Comparison of ENCODE assay signal across 36 cellular contexts in the genomic region with DNA sequence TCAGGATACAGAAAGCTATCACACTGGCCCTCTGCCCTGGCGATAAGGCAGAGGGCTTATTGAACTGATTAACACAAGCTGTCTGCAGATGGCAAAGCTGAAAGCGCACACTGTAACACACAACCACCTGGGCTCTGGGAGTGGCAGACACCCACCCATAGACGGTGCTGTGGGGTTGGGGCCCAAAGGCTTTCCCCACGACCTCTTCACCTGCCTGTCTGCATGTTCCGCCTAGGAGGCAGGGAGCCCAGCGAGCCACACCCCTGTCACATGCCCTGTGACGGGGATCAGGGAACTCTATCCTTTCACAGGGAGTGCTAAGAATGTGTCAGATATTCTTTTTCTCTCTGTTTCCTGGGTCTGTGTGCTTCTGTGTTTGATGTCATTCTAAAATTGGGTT. TPM values are rescaled to one million over a fixed set of nuclear protein-coding genes. Genes with fewer than 3 reads are reported as not detected.
A peak's percentile ranks its signal among the peaks of the same experiment; 100 is the strongest.
DNase-seq lines count a peak whose midpoint lies in the region; ATAC-seq, FAIRE-seq and TF ChIP-seq lines count a peak whose summit lies in the region.
"Had no signal": no experiment of that assay in that cellular context is flagged by ENCODE, and none has a peak within 500 bp of the region (broad histone marks: within the 10 kb centered on the region; RNA-seq: fewer than 3 reads in every experiment).

No MANE protein-coding gene starts in this region.

- H3K9ac ChIP-seq in mammary epithelial cell (ENCODE audit: insufficient read depth, low read length) (no peak overlapping the region), HepG2 (ENCODE audit: insufficient read depth, low read depth, low read length) (no peak overlapping the region), smooth muscle cell (ENCODE audit: low read depth) (no peak overlapping the region)

- no peaks in the 10 kb centered on the region for H4K20me1 ChIP-seq in mammary epithelial cell (ENCODE audit: insufficient read depth, low read length)
- H4K20me1 ChIP-seq in HepG2 (ENCODE audit: insufficient read depth, low read length), result no peaks in the 10 kb centered on the region
- no peaks in the 10 kb centered on the region for H4K20me1 ChIP-seq in smooth muscle cell (ENCODE audit: low read depth)

- H3K9me3 ChIP-seq in mammary epithelial cell (replicated peaks; ENCODE audit: insufficient read depth, low read length) (no peaks in the 10 kb centered on the region), T-helper 17 cell (ENCODE audit: control insufficient read depth, low read length, poor library complexity, severe bottlenecking) (no peaks in the 10 kb centered on the region), HepG2 (ENCODE audit: low read length) (no peaks in the 10 kb centered on the region), smooth muscle cell (replicated peaks; ENCODE audit: low read depth) (no peaks in the 10 kb centered on the region)
- H3K9me3 ChIP-seq: breast epithelium, gastroesophageal sphincter, sigmoid colon, transverse colon had no signal

- no peaks in the 10 kb centered on the region for H3F3A ChIP-seq in smooth muscle cell (ENCODE audit: low read depth)

- DNase-seq in mammary epithelial cell, result no peak
- DNase-seq in MCF 10A (ENCODE audit: unreplicated experiment), result no peak
- DNase-seq in T-helper 17 cell, result no peak
- DNase-seq in HepG2 (ENCODE audit: low spot score), result no peak
- no peak for DNase-seq in smooth muscle cell (lab: John Stamatoyannopoulos, UW; ENCODE audit: unreplicated experiment)
- no peak for DNase-seq in NCI-H446 (lab: John Stamatoyannopoulos, UW)
- DNase-seq: activated CD4-positive, alpha-beta T cell treated with anti-CD3 and anti-CD28 coated beads, Interleukin-2, amount 10 ng/mL, durations not matched to agents 24 days and 14 days; activated gamma-delta T cell; activated naive CD8-positive, alpha-beta T cell treated with anti-CD3 and anti-CD28 coated beads for 36 hours; activated T-cell treated with anti-CD3 and anti-CD28 coated beads, Interleukin-2, amount 50 U/mL, for 4 hours; anterior cingulate cortex; DND-41; GF-D8; hypothalamus; immature natural killer cell; mesenchymal stem cell; naive thymus-derived CD8-positive, alpha-beta T cell; NCI-H1092 treated with DMSO at 0.1 percent for 48 hours; NCI-H187; NCI-H2171 treated with DMSO at 0.1 percent for 48 hours; NCI-H510A treated with DMSO at 0.1 percent for 48 hours; nucleus accumbens; sigmoid colon; stimulated activated CD4-positive, alpha-beta T cell treated with anti-CD3 and anti-CD28 coated beads, Interleukin-4, amount 100 ng/mL, for 4 hours; transverse colon had no signal

- no peaks in the 10 kb centered on the region for H3K79me2 ChIP-seq in mammary epithelial cell (ENCODE audit: insufficient read depth, low read length)
- H3K79me2 ChIP-seq in HepG2 (ENCODE audit: insufficient read depth, low read length), result no peaks in the 10 kb centered on the region
- no peaks in the 10 kb centered on the region for H3K79me2 ChIP-seq in smooth muscle cell (ENCODE audit: low read depth)

- H3K36me3 ChIP-seq in mammary epithelial cell (ENCODE audit: insufficient read depth, low read length) (no peaks in the 10 kb centered on the region), HepG2 (replicated peaks in 1 of 2; ENCODE audit: control insufficient read depth in 1 of 2, insufficient read depth in 2 of 2, low read length in 2 of 2) (no peaks in the 10 kb centered on the region), smooth muscle cell (ENCODE audit: low read depth) (no peaks in the 10 kb centered on the region)
- H3K36me3 ChIP-seq: breast epithelium, gastroesophageal sphincter, sigmoid colon, transverse colon had no signal

- TF ChIP-seq POLR2A in HepG2 (IDR thresholded peaks at IDR 0.05; ENCODE audit: insufficient read depth in 1 of 2, low read depth in 2 of 2, low read length in 2 of 2), result no peak

- H3K4me1 ChIP-seq in mammary epithelial cell (ENCODE audit: insufficient read depth, low read length) (peaks cover 31% of the 10 kb centered on the region), HepG2 (ENCODE audit: insufficient read depth, low read length) (peaks cover 43% of the 10 kb centered on the region), smooth muscle cell (ENCODE audit: low read depth) (no peaks in the 10 kb centered on the region)
- H3K4me1 ChIP-seq: breast epithelium, gastroesophageal sphincter, sigmoid colon, transverse colon had no signal

- H3K36me3 Mint-ChIP-seq in MCF 10A (ENCODE audit: insufficient read depth, unreplicated experiment), result no peaks in the 10 kb centered on the region
- peaks cover 2% of the 10 kb centered on the region for H3K36me3 Mint-ChIP-seq in T-helper 17 cell (ENCODE audit: low read depth)
- H3K36me3 Mint-ChIP-seq: activated naive CD8-positive, alpha-beta T cell treated with anti-CD3 and anti-CD28 coated beads for 36 hours; CD14-positive monocyte; IgD-negative memory B cell; immature natural killer cell; naive thymus-derived CD8-positive, alpha-beta T cell had no signal

- TF ChIP-seq RAD21 in HepG2 (CRISPR knock-in tag; IDR thresholded peaks at IDR 0.05), result no peak

- dilution Hi-C loops in mammary epithelial cell (cut with HindIII; ENCODE audit: low sequenced_read_pairs), result no loop called here

- TF ChIP-seq EP300 in HepG2 (IDR thresholded peaks at IDR 0.05; ENCODE audit: low read depth in 2 of 2, low read length in 2 of 2) (no peak), HepG2 (CRISPR knock-in tag; IDR thresholded peaks at IDR 0.05; ENCODE audit: borderline replicate concordance) (no peak)

- H3K4me1 Mint-ChIP-seq in MCF 10A (ENCODE audit: insufficient read depth, unreplicated experiment), result peaks cover 14% of the 10 kb centered on the region
- no peaks in the 10 kb centered on the region for H3K4me1 Mint-ChIP-seq in T-helper 17 cell
- H3K4me1 Mint-ChIP-seq: activated CD4-positive, alpha-beta T cell treated with anti-CD3 and anti-CD28 coated beads, Interleukin-2, amount 10 ng/mL, durations not matched to agents 24 days and 14 days; activated naive CD8-positive, alpha-beta T cell treated with anti-CD3 and anti-CD28 coated beads for 36 hours; CD14-positive monocyte; IgD-negative memory B cell; immature natural killer cell; naive thymus-derived CD8-positive, alpha-beta T cell had no signal

- H3K27me3 Mint-ChIP-seq in MCF 10A (ENCODE audit: insufficient read depth, unreplicated experiment) (no peaks in the 10 kb centered on the region), T-helper 17 cell (peaks cover 72% of the 10 kb centered on the region)

- no peaks in the 10 kb centered on the region for H3K27me3 ChIP-seq in mammary epithelial cell (ENCODE audit: insufficient read depth, low read length)
- peaks cover 0 to 2% of the 10 kb centered on the region in 2 experiments; a peak in 1 of 5 replicates for H3K27me3 ChIP-seq in HepG2 (ENCODE audit: control insufficient read depth in 1 of 2, insufficient read depth in 2 of 2, low read length in 2 of 2)
- H3K27me3 ChIP-seq in smooth muscle cell (ENCODE audit: low read depth), result no peaks in the 10 kb centered on the region
- H3K27me3 ChIP-seq: breast epithelium had no signal

- in situ Hi-C loops in mammary epithelial cell (cut with MboI; ENCODE audit: low sequenced_read_pairs in 2 of 2) (no loop called here), HepG2 (cut with HindIII; ENCODE audit: extremely low pct_ligation_motif_present, low pct_unique_long_range_greater_than_20kb) (no loop called here)

- H3K4me3 ChIP-seq in mammary epithelial cell (replicated peaks in 1 of 3; ENCODE audit: insufficient read depth in 1 of 3, low read depth in 2 of 3, low read length in 3 of 3) (no peak overlapping the region), HepG2 (replicated peaks in 1 of 3; ENCODE audit: insufficient read depth in 1 of 3, low read depth in 2 of 3, low read length in 3 of 3) (no peak overlapping the region), smooth muscle cell (no peak overlapping the region)
- H3K4me3 ChIP-seq: breast epithelium, gastroesophageal sphincter, sigmoid colon, transverse colon had no signal

- H3K4me3 Mint-ChIP-seq in MCF 10A (ENCODE audit: unreplicated experiment) (no peak overlapping the region), T-helper 17 cell (peak overlapping the region; percentile 31)
- H3K4me3 Mint-ChIP-seq: activated CD4-positive, alpha-beta T cell treated with anti-CD3 and anti-CD28 coated beads, Interleukin-2, amount 10 ng/mL, durations not matched to agents 24 days and 14 days; activated naive CD8-positive, alpha-beta T cell treated with anti-CD3 and anti-CD28 coated beads for 36 hours; activated T-cell treated with anti-CD3 and anti-CD28 coated beads, Interleukin-2, amount 50 U/mL, for 4 hours; CD14-positive monocyte; IgD-negative memory B cell; immature natural killer cell; naive thymus-derived CD8-positive, alpha-beta T cell; T-helper 2 cell treated with Interferon-gamma antibody and Interleukin-4, amounts not matched to agents 5 μg/mL and 100 μg/mL, for 36 hours had no signal

- 84% methylated on average over 7 of the region's 7 CpGs for WGBS in mammary epithelial cell (ENCODE audit: low coverage, missing lambda C conversion rate)
- WGBS in HepG2 (ENCODE audit: low lambda C conversion rate), result 60% methylated on average over 4 of the region's 7 CpGs
- WGBS in smooth muscle cell (ENCODE audit: low lambda C conversion rate), result 67% methylated on average over 7 of the region's 7 CpGs

- H3K4me2 ChIP-seq in mammary epithelial cell (ENCODE audit: insufficient read depth, low read depth, low read length) (no peak overlapping the region), HepG2 (ENCODE audit: low read depth, low read length) (peak overlapping the region; percentile 11; the same call in 1 of the 2 replicates), smooth muscle cell (peak overlapping the region; percentile 52)

- H2AFZ ChIP-seq in mammary epithelial cell (ENCODE audit: low read depth, low read length) (peak overlapping the region; percentile 53), HepG2 (ENCODE audit: low read length) (peak overlapping the region; percentile 72), smooth muscle cell (ENCODE audit: low read depth) (peak overlapping the region; percentile 4)

- H3K27ac ChIP-seq in mammary epithelial cell (ENCODE audit: insufficient read depth, low read depth, low read length) (no peak overlapping the region), HepG2 (ENCODE audit: extremely low read length, insufficient read depth, low read length) (no peak overlapping the region), smooth muscle cell (ENCODE audit: low read depth) (no peak overlapping the region)
- H3K27ac ChIP-seq: breast epithelium, gastroesophageal sphincter, sigmoid colon, transverse colon, VCaP had no signal

- no peak for FAIRE-seq in HepG2 (lab: Jason Lieb, UNC)
- FAIRE-seq: A204.1, endothelial cell of umbilical vein had no signal

- no peaks in the 10 kb centered on the region for H3K9me3 Mint-ChIP-seq in MCF 10A (ENCODE audit: unreplicated experiment)
- H3K9me3 Mint-ChIP-seq: activated CD4-positive, alpha-beta T cell treated with anti-CD3 and anti-CD28 coated beads, Interleukin-2, amount 10 ng/mL, durations not matched to agents 24 days and 14 days; activated naive CD8-positive, alpha-beta T cell treated with anti-CD3 and anti-CD28 coated beads for 36 hours; activated T-cell treated with anti-CD3 and anti-CD28 coated beads, Interleukin-2, amount 50 U/mL, for 4 hours; naive thymus-derived CD8-positive, alpha-beta T cell; T-helper 2 cell treated with Interferon-gamma antibody and Interleukin-4, amounts not matched to agents 5 μg/mL and 100 μg/mL, for 36 hours had no signal

- POLR2A ChIA-PET in MCF 10A (lab: Yijun Ruan, JAX) (interaction anchor here (0.7 to 2.3 kb wide), 2 partner anchors 11 to 451 kb away, joined by 4 to 11 read pairs; a partner anchor contains a TSS), HepG2 (lab: Yijun Ruan, JAX) (no interaction called here)

- TF ChIP-seq CTCF in mammary epithelial cell (conservative IDR thresholded peaks at IDR 0.05 in 1 of 2, IDR thresholded peaks at IDR 0.05 in 1 of 2; ENCODE audit: extremely low read depth in 1 of 2, insufficient read depth in 1 of 2, low read depth in 1 of 2, low read length in 2 of 2) (no peak), MCF 10A (IDR thresholded peaks at IDR 0.05; ENCODE audit: unreplicated experiment) (no peak), HepG2 (CRISPR knock-in tag; IDR thresholded peaks at IDR 0.05) (0 out of 2 replicates have a peak, but pooled peaks have one; percentile 5), smooth muscle cell (IDR thresholded peaks at IDR 0.05; ENCODE audit: borderline replicate concordance, insufficient read depth, poor library complexity, severe bottlenecking) (no peak)

- no peak for ATAC-seq in T-helper 17 cell
- ATAC-seq in HepG2, result peak; percentile 74
- no peak for ATAC-seq in GM21619 (IDR thresholded peaks at IDR 0.05; ENCODE audit: unreplicated experiment)
- ATAC-seq in GM19035 (IDR thresholded peaks at IDR 0.05; ENCODE audit: unreplicated experiment), result no peak
- ATAC-seq: activated T-cell treated with anti-CD3 and anti-CD28 coated beads, Interleukin-2, amount 50 U/mL, for 4 hours; gastroesophageal sphincter; naive thymus-derived CD8-positive, alpha-beta T cell had no signal

- H3K27ac Mint-ChIP-seq in MCF 10A (ENCODE audit: low read depth, unreplicated experiment) (no peak overlapping the region), T-helper 17 cell (no peak overlapping the region)
- H3K27ac Mint-ChIP-seq: activated CD4-positive, alpha-beta T cell treated with anti-CD3 and anti-CD28 coated beads, Interleukin-2, amount 10 ng/mL, durations not matched to agents 24 days and 14 days; activated naive CD8-positive, alpha-beta T cell treated with anti-CD3 and anti-CD28 coated beads for 36 hours; CD14-positive monocyte; IgD-negative memory B cell; immature natural killer cell; naive thymus-derived CD8-positive, alpha-beta T cell; progenitor cell of endocrine pancreas; T-helper 2 cell treated with Interferon-gamma antibody and Interleukin-4, amounts not matched to agents 5 μg/mL and 100 μg/mL, for 36 hours had no signal

- CTCF ChIA-PET in mammary epithelial cell (lab: Charles Lee; ENCODE audit: low non-redundant PET), result no interaction called here
- CTCF ChIA-PET in MCF 10A (lab: Yijun Ruan, JAX), result interaction anchor here (1.8 kb wide), 1 partner anchor 9 kb away, joined by 4 read pairs; no protein-coding TSS in a partner anchor
- CTCF ChIA-PET in HepG2 (lab: Yijun Ruan, JAX; ENCODE audit: low intra/inter-chr PET ratio, low total read pairs), result no interaction called here

- BruUV-seq in mammary epithelial cell (replicated peaks; lab: Mats Ljungman, UMichigan) (no TSS peak), MCF 10A (replicated peaks; lab: Mats Ljungman, UMichigan) (no TSS peak), HepG2 (replicated peaks; lab: Mats Ljungman, UMichigan) (no TSS peak)

- intact Hi-C loops in mammary epithelial cell (cut with micrococcal nuclease), result no loop called here
- intact Hi-C loops in MCF 10A (cut with micrococcal nuclease), result no loop called here
- intact Hi-C loops in HepG2 (cut with micrococcal nuclease; ENCODE audit: unreplicated experiment), result loop anchor here (10.0 kb wide), 1 partner anchor 62 kb away; no protein-coding TSS in a partner anchor

RNA-seq across cellular contexts. Expression of a gene that starts 12.1 kb away (rescaled TPM):
- total RNA-seq in mammary epithelial cell, result 100 to 1,000 TPM; 129 to 137 TPM
- polyA plus RNA-seq in mammary epithelial cell, result 169 TPM
- 71.6 TPM for polyA minus RNA-seq in mammary epithelial cell
- total RNA-seq in MCF 10A (2022), result 162 and 168 TPM in 2 replicates
- total RNA-seq in T-helper 17 cell, result 10 to 100 TPM; 59.2 to 60.4 TPM
- 53.6 and 75.5 TPM in 2 replicates for total RNA-seq in HepG2 (2016; rRNA removed; fragmentation: Illumina TruSeq; extraction: Trizol)
- total RNA-seq in HepG2 (2016; cell fraction: cytosol; rRNA removed; fragmentation: Illumina TruSeq; extraction: Trizol; ENCODE audit: low read depth), result 19.9 and 20.4 TPM in 2 replicates
- total RNA-seq in HepG2 (2016; cell fraction: insoluble cytoplasmic fraction; rRNA removed; fragmentation: Illumina TruSeq; extraction: Trizol), result 55.4 and 69.3 TPM in 2 replicates
- 41.0 and 43.7 TPM in 2 replicates for total RNA-seq in HepG2 (2016; cell fraction: membrane; rRNA removed; fragmentation: Illumina TruSeq; extraction: Trizol)
- total RNA-seq in HepG2 (2016; cell fraction: nucleus; rRNA removed; fragmentation: Illumina TruSeq; extraction: Trizol), result 52.9 and 55.9 TPM in 2 replicates
- polyA plus RNA-seq in HepG2 (2011; rRNA removed), result 66.2 and 71.7 TPM in 2 replicates
- polyA plus RNA-seq in HepG2 (2011; cell fraction: cytosol; rRNA removed), result 69.5 and 71.5 TPM in 2 replicates
- polyA plus RNA-seq in HepG2 (2011; cell fraction: nucleus; rRNA removed), result 50.5 and 60.9 TPM in 2 replicates
- 56.0 and 60.1 TPM in 2 replicates for polyA plus RNA-seq in HepG2 (2012)
- polyA plus RNA-seq in HepG2 (2016; cell fraction: cytosol; fragmentation: Illumina TruSeq; extraction: Trizol; ENCODE audit: low read depth), result 34.7 and 37.4 TPM in 2 replicates
- 161 and 167 TPM in 2 replicates for polyA plus RNA-seq in HepG2 (2016; cell fraction: insoluble cytoplasmic fraction; fragmentation: Illumina TruSeq; extraction: Trizol; ENCODE audit: low read depth)
- polyA plus RNA-seq in HepG2 (2016; cell fraction: membrane; fragmentation: Illumina TruSeq; extraction: Trizol; ENCODE audit: low read depth), result 56.9 and 63.5 TPM in 2 replicates
- polyA plus RNA-seq in HepG2 (2016; cell fraction: nucleus; fragmentation: Illumina TruSeq; extraction: Trizol; ENCODE audit: insufficient read depth, low read depth), result 94.6 and 99.1 TPM in 2 replicates
- 32.7 and 41.4 TPM in 2 replicates for polyA minus RNA-seq in HepG2 (2011; rRNA and poly(A)+ RNA removed; ENCODE audit: low replicate concordance)
- polyA minus RNA-seq in HepG2 (2011; cell fraction: cytosol; rRNA and poly(A)+ RNA removed), result 30.4 and 30.6 TPM in 2 replicates
- 95.5 and 108 TPM in 2 replicates for polyA minus RNA-seq in HepG2 (2011; cell fraction: nucleus; rRNA and poly(A)+ RNA removed)
- 205 and 225 TPM in 2 replicates for total RNA-seq in smooth muscle cell
- polyA plus RNA-seq in smooth muscle cell, result 246 and 257 TPM in 2 replicates

Comparison
In these comparisons a context has a peak if more than half of its experiments do, and no peak if none do; other contexts are left out.
1. H2AFZ ChIP-seq: peak in every context shown above with its lines; median percentile 72 in HepG2; 53 in mammary epithelial cell; 4 in smooth muscle cell.